Comparison of ENCODE assay signal across 22 cellular contexts in genomic region chr13:20544186-20544914, GRCh38. TPM values are rescaled to one million over a fixed set of nuclear protein-coding genes. Genes with fewer than 3 reads are reported as not detected.
DNase-seq lines count a peak whose midpoint lies in the region; ATAC-seq, FAIRE-seq and TF ChIP-seq lines count a peak whose summit lies in the region.
"Had no signal": no experiment of that assay in that cellular context is flagged by ENCODE, and none has a peak within 500 bp of the region (broad histone marks: within the 10 kb centered on the region; RNA-seq: fewer than 3 reads in every experiment).

No MANE protein-coding gene starts in this region.

- no peak for TF ChIP-seq RAD21 in H1 (IDR thresholded peaks at IDR 0.05 in 1 of 2, conservative IDR thresholded peaks at IDR 0.05 in 1 of 2; ENCODE audit: low read depth in 2 of 2, low read length in 2 of 2)

- no peak overlapping the region for H3K18ac ChIP-seq in H1 (ENCODE audit: extremely low read depth, low read length)

- TF ChIP-seq CTCF in H1 (IDR thresholded peaks at IDR 0.05; ENCODE audit: control extremely low read depth in 1 of 3, insufficient read depth in 1 of 3, low read depth in 1 of 3, low read length in 3 of 3) (no peak), upper lobe of right lung (IDR thresholded peaks at IDR 0.05) (no peak)

- H3K27ac ChIP-seq in H1 (ENCODE audit: low read depth, low read length) (no peak overlapping the region), upper lobe of right lung (no peak overlapping the region), substantia nigra (ENCODE audit: low read depth, low read length, poor library complexity, severe bottlenecking) (no peak overlapping the region)
- H3K27ac ChIP-seq: A549, adrenal gland, foreskin keratinocyte, right lobe of liver, tibial nerve had no signal

- H3K79me1 ChIP-seq in H1 (ENCODE audit: low read depth, low read length), result no peaks in the 10 kb centered on the region

- peak overlapping the region; percentile 77 for H2AFZ ChIP-seq in H1 (ENCODE audit: low read length)

- H3K9ac ChIP-seq in H1 (replicated peaks in 1 of 4; ENCODE audit: extremely low read depth in 1 of 4, low read depth in 3 of 4, low read length in 3 of 4), result no peak overlapping the region

- DNase-seq in Right ventricle myocardium superior (no peak), cardiac septum (ENCODE audit: low spot score) (no peak), NAMALWA (ENCODE audit: low spot score) (peak; percentile 23), H1 (ENCODE audit: low read depth in 1 of 2, low spot score in 2 of 2) (no peak), upper lobe of right lung (no peak), substantia nigra (lab: John Stamatoyannopoulos, UW) (no peak), head of caudate nucleus (no peak)
- DNase-seq: activated CD8-positive, alpha-beta memory T cell treated with anti-CD3 and anti-CD28 coated beads for 24 hours; adrenal gland; CD4-positive, alpha-beta memory T cell; EL; foreskin keratinocyte; NCI-H146; NCI-H226; stimulated activated CD4-positive, alpha-beta T cell treated with anti-CD3 and anti-CD28 coated beads, Interleukin-4, amount 100 ng/mL, for 1 hour; stimulated activated CD8-positive, alpha-beta memory T cell treated with anti-CD3 and anti-CD28 coated beads, Interleukin-4, amount 100 ng/mL, for 48 hours had no signal

- H3K36me3 ChIP-seq in H1 (ENCODE audit: control insufficient read depth in 2 of 4, insufficient read depth in 4 of 4, low read length in 3 of 4) (no peaks in the 10 kb centered on the region), upper lobe of right lung (no peaks in the 10 kb centered on the region)
- H3K36me3 ChIP-seq: adrenal gland, right lobe of liver, tibial nerve had no signal

- POLR2A ChIA-PET in H1 (lab: Charles Lee; ENCODE audit: partially characterized antibody), result interaction anchor here (0.6 kb wide), 1 partner anchor 229 kb away, joined by 3 read pairs; no protein-coding TSS in a partner anchor

- no peak for FAIRE-seq in H1 (lab: Jason Lieb, UNC)
- FAIRE-seq: A549 had no signal

- H3K56ac ChIP-seq in H1 (replicated peaks; ENCODE audit: insufficient read length, low read depth, low read length), result no peak overlapping the region

- H3K14ac ChIP-seq in H1 (ENCODE audit: insufficient read length), result no peak overlapping the region

- H2BK15ac ChIP-seq in H1 (ENCODE audit: low read length), result no peak overlapping the region

- ATAC-seq in Right ventricle myocardium superior (ENCODE audit: poor library complexity) (peak; percentile 43), upper lobe of right lung (peak; percentile 63), HG03045 (IDR thresholded peaks at IDR 0.05; ENCODE audit: unreplicated experiment) (no peak)
- ATAC-seq: A549; activated T-helper 17 cell treated with anti-CD3 and anti-CD28 coated beads, Interleukin-2, amount 50 U/mL, for 72 hours; foreskin keratinocyte; SK-N-SH treated with all-trans-retinoic acid at 6 μM for 48 hours had no signal

- H3K27me3 ChIP-seq in H1 (replicated peaks in 1 of 4; ENCODE audit: control insufficient read depth in 3 of 4, extremely low read depth in 1 of 4, insufficient read depth in 3 of 4, low read length in 3 of 4) (no peaks in the 10 kb centered on the region), upper lobe of right lung (no peaks in the 10 kb centered on the region)
- H3K27me3 ChIP-seq: adrenal gland, foreskin keratinocyte, right lobe of liver, tibial nerve had no signal

- no peak overlapping the region for H2BK20ac ChIP-seq in H1 (ENCODE audit: low read length)

- no peak overlapping the region for H3K23ac ChIP-seq in H1 (ENCODE audit: insufficient read length)

- no peak overlapping the region for H4K5ac ChIP-seq in H1 (ENCODE audit: insufficient read length, low read depth, low read length)

- TF ChIP-seq EP300 in H1 (IDR thresholded peaks at IDR 0.05; ENCODE audit: borderline replicate concordance in 1 of 2, low read depth in 2 of 2, low read length in 2 of 2), result no peak

- no peaks in the 10 kb centered on the region for H3K9me3 ChIP-seq in H1 (ENCODE audit: insufficient read depth in 2 of 2, low read depth in 1 of 2, low read length in 1 of 2)
- H3K9me3 ChIP-seq in upper lobe of right lung, result no peaks in the 10 kb centered on the region
- H3K9me3 ChIP-seq: A549, adrenal gland, right lobe of liver, tibial nerve had no signal

- H3K4ac ChIP-seq in H1 (replicated peaks; ENCODE audit: insufficient read length, low read depth, low read length), result no peak overlapping the region

- no peak overlapping the region for H2BK5ac ChIP-seq in H1 (ENCODE audit: low read depth, low read length)

- 90% methylated on average over 7 of the region's 7 CpGs; no CpG with 5 or more reads in 1 of the 2 experiments for WGBS in H1 (ENCODE audit: extremely low coverage in 1 of 2, insufficient coverage in 1 of 2, insufficient read length in 1 of 2, insufficient replicate concordance in 2 of 2, low coverage in 1 of 2, low lambda C conversion rate in 2 of 2, missing lambda C conversion rate in 1 of 2), 2 experiments

- no peaks in the 10 kb centered on the region for H3K79me2 ChIP-seq in H1 (ENCODE audit: control insufficient read depth in 1 of 2, insufficient read depth in 2 of 2, low read length in 2 of 2)

- peaks cover 0 to 3% (median 1%) of the 10 kb centered on the region in 4 experiments; a peak in 2 of 7 replicates for H3K4me1 ChIP-seq in H1 (replicated peaks in 1 of 4; ENCODE audit: control insufficient read depth in 3 of 4, insufficient read depth in 4 of 4, low read length in 3 of 4)
- no peaks in the 10 kb centered on the region for H3K4me1 ChIP-seq in upper lobe of right lung
- H3K4me1 ChIP-seq: adrenal gland, foreskin keratinocyte, tibial nerve had no signal

- no peak for TF ChIP-seq POLR2A in H1 (IDR thresholded peaks at IDR 0.05; ENCODE audit: control extremely low read depth in 1 of 2, low read depth in 2 of 2, low read length in 2 of 2)

- no peaks in the 10 kb centered on the region for H4K20me1 ChIP-seq in H1 (replicated peaks in 1 of 2; ENCODE audit: control insufficient read depth in 1 of 2, insufficient read depth in 2 of 2, low read length in 2 of 2)

- H3K23me2 ChIP-seq in H1 (ENCODE audit: low read depth, low read length), result no peaks in the 10 kb centered on the region

- intact Hi-C loops in Right ventricle myocardium superior (cut with DNase I), result no loop called here
- intact Hi-C loops in cardiac septum (cut with DNase I), result no loop called here
- intact Hi-C loops in upper lobe of right lung (cut with DNase I), result no loop called here
- intact Hi-C loops in head of caudate nucleus (cut with DNase I), result no loop called here

- H3K4me3 ChIP-seq in H1 (ENCODE audit: extremely low read depth in 1 of 4, insufficient read depth in 2 of 4, low read depth in 3 of 4, low read length in 4 of 4), result no peak overlapping the region
- no peak overlapping the region for H3K4me3 ChIP-seq in upper lobe of right lung
- H3K4me3 ChIP-seq: A549, adrenal gland, right lobe of liver, tibial nerve had no signal

- H2AK5ac ChIP-seq in H1 (ENCODE audit: low read depth, low read length), result no peak overlapping the region

- CTCF ChIA-PET in H1 (lab: Charles Lee; ENCODE audit: partially characterized antibody), result interaction anchor here (0.9 to 1.7 kb wide), 2 partner anchors 29 to 52 kb away, joined by 3 to 6 read pairs; no protein-coding TSS in a partner anchor

- no peak overlapping the region for H3K4me2 ChIP-seq in H1 (ENCODE audit: insufficient read depth in 1 of 2, low read depth in 2 of 2, low read length in 2 of 2)
- H3K4me2 ChIP-seq: A549 had no signal

- no peak overlapping the region for H4K8ac ChIP-seq in H1 (ENCODE audit: extremely low read depth, insufficient read depth, low read length)

- no peak overlapping the region for H2BK120ac ChIP-seq in H1 (replicated peaks; ENCODE audit: low read depth, low read length)

- H2BK12ac ChIP-seq in H1 (ENCODE audit: low read depth, low read length), result no peak overlapping the region

- H4K91ac ChIP-seq in H1 (replicated peaks; ENCODE audit: insufficient read length, low read length), result no peak overlapping the region

TF ChIP-seq in H1, 55 proteins besides CTCF, POLR2A, EP300 and RAD21 (continues in another document):
- TF ChIP-seq RXRA (IDR thresholded peaks at IDR 0.05; ENCODE audit: insufficient read depth, low read depth, low read length), result no peak
- no peak for TF ChIP-seq YY1 (IDR thresholded peaks at IDR 0.05; ENCODE audit: low read depth, low read length)
- TF ChIP-seq EGR1 (IDR thresholded peaks at IDR 0.05; ENCODE audit: borderline replicate concordance, low read depth, low read length), result no peak
- TF ChIP-seq GABPA (IDR thresholded peaks at IDR 0.05; ENCODE audit: borderline replicate concordance, insufficient read depth, low read length), result no peak
- no peak for TF ChIP-seq ZNF274 (IDR thresholded peaks at IDR 0.05; ENCODE audit: borderline replicate concordance, extremely low read depth, low read length)
- no peak for TF ChIP-seq CTBP2 (IDR thresholded peaks at IDR 0.05; ENCODE audit: borderline replicate concordance, insufficient read depth, insufficient read length, low read length)
- TF ChIP-seq JUND (IDR thresholded peaks at IDR 0.05; ENCODE audit: low read length), result no peak
- TF ChIP-seq POLR2AphosphoS5 (IDR thresholded peaks at IDR 0.05; ENCODE audit: low read depth, low read length), result no peak
- TF ChIP-seq SP1 (IDR thresholded peaks at IDR 0.05; ENCODE audit: low read depth, low read length), result no peak

RNA-seq across cellular contexts. Expression of gene CRYL1, which starts 18.7 kb away (rescaled TPM):
- 18.0 TPM for total RNA-seq in Right ventricle myocardium superior
- 20.6 TPM for total RNA-seq in cardiac septum
- total RNA-seq in H1 (2021; fragmentation: NEBNext Ultra II Directional; extraction: Animal tissue kit (Norgen Biotek cat#: 25700)), result 1.8 and 1.9 TPM in 2 replicates
- 6.4 and 8.2 TPM in 2 replicates for polyA plus RNA-seq in H1 (2011; rRNA removed)
- polyA plus RNA-seq in H1 (2011; cell fraction: cytosol; rRNA removed), result 8.1 TPM
- polyA plus RNA-seq in H1 (2011; cell fraction: nucleus; rRNA removed), result 6.2 TPM
- polyA plus RNA-seq in H1 (2012, experiment 1 of 2), result 2.1 to 4.5 TPM (median 3.7 TPM) in 4 replicates
- polyA plus RNA-seq in H1 (2012, experiment 2 of 2), result 1.9 TPM
- polyA plus RNA-seq in H1 (2013, experiment 1 of 2), result 2.3 TPM
- polyA plus RNA-seq in H1 (2013, experiment 2 of 2), result 2.7 TPM
- 5.5 and 6.1 TPM in 2 replicates for polyA minus RNA-seq in H1 (2011; rRNA and poly(A)+ RNA removed)
- polyA minus RNA-seq in H1 (2011; cell fraction: cytosol; rRNA and poly(A)+ RNA removed), result not detected
- 3.3 TPM for polyA minus RNA-seq in H1 (2011; cell fraction: nucleus; rRNA and poly(A)+ RNA removed)
- total RNA-seq in upper lobe of right lung, result 28.5 TPM

RNA-seq across cellular contexts. Expression of gene IFT88, which starts 22.6 kb away (rescaled TPM):
- total RNA-seq in Right ventricle myocardium superior, result 6.0 TPM
- 9.7 TPM for total RNA-seq in cardiac septum
- 5.8 and 6.6 TPM in 2 replicates for total RNA-seq in H1 (2021; fragmentation: NEBNext Ultra II Directional; extraction: Animal tissue kit (Norgen Biotek cat#: 25700))
- 0.91 and 1.7 TPM in 2 replicates for polyA plus RNA-seq in H1 (2011; rRNA removed)
- 2.5 TPM for polyA plus RNA-seq in H1 (2011; cell fraction: cytosol; rRNA removed)
- polyA plus RNA-seq in H1 (2011; cell fraction: nucleus; rRNA removed), result 2.2 TPM
- 2.8 to 6.2 TPM (median 3.7 TPM) in 4 replicates for polyA plus RNA-seq in H1 (2012, experiment 1 of 2)
- polyA plus RNA-seq in H1 (2012, experiment 2 of 2), result 0.21 TPM
- polyA plus RNA-seq in H1 (2013, experiment 1 of 2), result 5.1 TPM
- 3.9 TPM for polyA plus RNA-seq in H1 (2013, experiment 2 of 2)
- 4.2 and 4.9 TPM in 2 replicates for polyA minus RNA-seq in H1 (2011; rRNA and poly(A)+ RNA removed)
- polyA minus RNA-seq in H1 (2011; cell fraction: cytosol; rRNA and poly(A)+ RNA removed), result 3.2 TPM
- polyA minus RNA-seq in H1 (2011; cell fraction: nucleus; rRNA and poly(A)+ RNA removed), result 16.3 TPM
- total RNA-seq in upper lobe of right lung, result 13.6 TPM
